Comparison of ENCODE assay signal across 8 cellular contexts in the genomic region with DNA sequence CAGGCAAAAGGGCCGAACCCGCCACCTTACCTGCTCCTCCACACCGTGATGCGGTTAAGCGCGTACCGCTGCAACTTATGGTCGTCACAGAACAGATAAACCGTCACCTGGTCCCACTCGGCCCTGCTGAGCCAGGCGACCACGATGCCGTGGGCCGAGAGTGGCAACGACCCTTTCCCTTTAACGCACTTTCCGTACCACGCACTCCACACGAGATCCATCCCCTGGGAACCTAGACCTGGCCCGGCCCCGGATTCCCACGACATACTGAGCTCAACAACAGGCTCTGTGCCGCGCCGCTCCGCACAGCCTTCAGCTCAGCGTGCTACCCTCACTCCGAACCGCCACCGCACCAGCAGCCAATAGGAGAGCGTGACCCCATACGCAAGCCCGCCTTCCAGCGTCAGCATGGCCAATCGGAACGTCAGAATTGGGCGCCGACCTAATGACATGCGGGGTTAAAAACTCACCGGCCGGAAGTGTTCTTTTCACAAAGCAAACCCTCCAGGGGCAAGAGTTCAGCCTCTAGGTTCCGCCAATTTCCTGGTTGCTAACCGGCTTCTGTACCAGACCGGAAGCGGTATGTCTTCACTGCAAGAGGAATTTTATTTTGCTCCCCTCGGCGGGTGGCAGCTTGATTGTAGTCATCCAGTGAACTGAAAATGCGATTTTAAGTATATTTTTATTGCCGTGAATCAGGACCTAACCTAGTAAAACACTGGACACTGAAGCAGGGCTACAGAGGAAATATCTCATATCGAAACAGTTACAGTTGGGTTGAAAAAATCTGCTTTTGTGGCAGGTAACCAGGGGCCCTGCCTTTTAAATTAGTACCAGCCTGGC. TPM values are rescaled to one million over a fixed set of nuclear protein-coding genes. Genes with fewer than 3 reads are reported as not detected.
DNase-seq lines count a peak whose midpoint lies in the region; ATAC-seq and TF ChIP-seq lines count a peak whose summit lies in the region.

A gene (minus strand): TSS at position 338 of the 843 bp plus-strand sequence. CDS start 72 bp downstream, at position 266.

- DNase-seq in BE2C (peak; percentile 88), GM19240 (ENCODE audit: insufficient read length, low spot score) (peak; percentile 64), NCI-H526 (lab: John Stamatoyannopoulos, UW) (peak; percentile 91 to 94), colonic mucosa (peak; percentile 89), left colon (peak; percentile 90)
- peak; percentile 92 for DNase-seq in activated CD4-positive, alpha-beta T cell treated with anti-CD3 and anti-CD28 coated beads for 48 hours
- DNase-seq in stimulated activated CD4-positive, alpha-beta T cell treated with anti-CD3 and anti-CD28 coated beads, Interleukin-1b, Interleukin-23, amount 100 ng/mL, for 48 hours = peak; percentile 91

- H3K9me3 ChIP-seq in BE2C = no peaks in the 10 kb centered on the region
- no peaks in the 10 kb centered on the region for H3K9me3 ChIP-seq in colonic mucosa

- ATAC-seq in HG03460 (IDR thresholded peaks at IDR 0.05; ENCODE audit: unreplicated experiment) = peak; percentile 100
- ATAC-seq in left colon = peak; percentile 99

- TF ChIP-seq CTCF in BE2C (IDR thresholded peaks at IDR 0.05; ENCODE audit: low read depth, low read length) (no peak), colonic mucosa (IDR thresholded peaks at IDR 0.05) (no peak)

- no peaks in the 10 kb centered on the region for H3K27me3 ChIP-seq in BE2C
- no peaks in the 10 kb centered on the region for H3K27me3 ChIP-seq in colonic mucosa

- H3K4me3 ChIP-seq in BE2C (ENCODE audit: low read depth, low read length) = peak within 1 kb of the TSS; percentile 90
- H3K4me3 ChIP-seq in colonic mucosa = peak within 1 kb of the TSS; percentile 53

- intact Hi-C loops in colonic mucosa (cut with DNase I) = no loop called here
- intact Hi-C loops in left colon (cut with DNase I, micrococcal nuclease) = no loop called here

- H3K4me1 ChIP-seq in BE2C (no peaks in the 10 kb centered on the region), colonic mucosa (no peaks in the 10 kb centered on the region)

- H3K27ac ChIP-seq in colonic mucosa = no peak within 1 kb of the TSS

- H3K36me3 ChIP-seq in BE2C (peaks cover 4% of the 10 kb centered on the region; the same call in 1 of the 2 replicates), colonic mucosa (no peaks in the 10 kb centered on the region)

- H3K9ac ChIP-seq in colonic mucosa (ENCODE audit: low read depth in 2 of 2, low read length in 2 of 2) = peak within 1 kb of the TSS; percentile 56 to 70

RNA-seq across cellular contexts. Expression of the gene that starts here (rescaled TPM):
- polyA plus RNA-seq in BE2C (2012; ENCODE audit: insufficient read depth, insufficient read length, low read depth) = 46.9 TPM
- 10 to 100 TPM; 13.8 to 35.4 TPM for total RNA-seq in colonic mucosa
- 10 to 100 TPM; 13.8 to 17.3 TPM for total RNA-seq in left colon
